13 cellular contexts compared by ENCODE assay signal in the genomic region with DNA sequence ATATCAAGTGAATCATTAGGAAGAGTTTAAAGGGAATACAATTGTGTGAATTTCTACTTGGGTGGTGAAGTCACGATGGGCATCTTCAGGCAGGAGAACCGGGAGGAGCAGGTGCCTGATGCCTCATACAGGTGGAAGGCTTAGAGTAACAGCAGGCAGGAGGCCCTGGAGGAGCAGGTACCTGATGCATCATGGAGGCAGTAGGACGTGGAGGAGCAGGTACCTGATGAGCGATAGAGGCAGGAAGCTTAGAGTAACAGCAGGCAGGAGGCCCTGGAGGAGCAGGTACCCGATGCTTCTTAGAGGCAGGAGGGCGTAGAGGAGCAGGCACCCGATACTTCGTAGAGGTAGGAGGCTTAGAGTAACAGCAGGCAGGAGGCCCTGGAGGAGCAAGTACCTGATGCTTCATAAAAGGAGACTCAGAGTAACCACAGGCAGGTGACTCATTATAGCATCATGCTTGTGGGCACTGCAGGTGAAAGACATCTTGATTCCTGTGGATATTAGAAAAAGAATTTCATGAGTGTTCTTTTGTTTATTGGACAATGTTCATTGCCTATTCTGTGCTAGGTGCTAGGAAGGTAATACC.
DNase-seq lines count a peak whose midpoint lies in the region; ATAC-seq and TF ChIP-seq lines count a peak whose summit lies in the region.
"Had no signal": no experiment of that assay in that cellular context is flagged by ENCODE, and none has a peak within 500 bp of the region (broad histone marks: within the 10 kb centered on the region; RNA-seq: fewer than 3 reads in every experiment).

No MANE protein-coding gene starts in this region.

- ATAC-seq in CD4-positive, CD25-positive, alpha-beta regulatory T cell (ENCODE audit: low read depth in 2 of 2), result peak; percentile 49 to 59
- no peak for ATAC-seq in HG02759 (IDR thresholded peaks at IDR 0.05; ENCODE audit: unreplicated experiment)

- H3K9me3 Mint-ChIP-seq in CD4-positive, CD25-positive, alpha-beta regulatory T cell, result no peaks in the 10 kb centered on the region
- peaks cover 6% of the 10 kb centered on the region for H3K9me3 Mint-ChIP-seq in activated T-cell treated with anti-CD3 and anti-CD28 coated beads, Interleukin-2, amount 50 U/mL, for 24 hours
- H3K9me3 Mint-ChIP-seq: activated B cell treated with CpG ODN at 0.5 μM for 24 hours had no signal

- peak in 1 of 3 donors; percentile 12 for DNase-seq in CD4-positive, CD25-positive, alpha-beta regulatory T cell
- DNase-seq in HPDE6-E6E7 (ENCODE audit: extremely low spot score) (peak; percentile 79), iris pigment epithelial cell (ENCODE audit: low read depth) (peak; percentile 17), tibial nerve (ENCODE audit: low spot score in 2 of 2) (no peak), RPMI8226 (no peak), NCI-H524 treated with DMSO at 0.1 percent for 48 hours (lab: John Stamatoyannopoulos, UW) (no peak)
- DNase-seq in activated T-cell treated with anti-CD3 and anti-CD28 coated beads, Interleukin-2, amount 50 U/mL, for 24 hours, result peak; percentile 43
- DNase-seq: activated B cell treated with CpG ODN at 0.5 μM for 24 hours, MV-4-11, Peyer's patch, transverse colon had no signal

- peaks cover 10% of the 10 kb centered on the region for H3K36me3 ChIP-seq in CD4-positive, CD25-positive, alpha-beta regulatory T cell (ENCODE audit: control insufficient read depth, insufficient read depth, low read length)
- peaks cover 0 to 15% (median 0%) of the 10 kb centered on the region in 3 donors for H3K36me3 ChIP-seq in tibial nerve

- peaks cover 8 to 20% (median 17%) of the 10 kb centered on the region in 4 donors for H3K4me1 Mint-ChIP-seq in CD4-positive, CD25-positive, alpha-beta regulatory T cell
- H3K4me1 Mint-ChIP-seq in activated T-cell treated with anti-CD3 and anti-CD28 coated beads, Interleukin-2, amount 50 U/mL, for 24 hours (ENCODE audit: low read depth), result peaks cover 34% of the 10 kb centered on the region
- H3K4me1 Mint-ChIP-seq: activated B cell treated with CpG ODN at 0.5 μM for 24 hours had no signal

- H3K36me3 Mint-ChIP-seq in CD4-positive, CD25-positive, alpha-beta regulatory T cell, result peaks cover 20% of the 10 kb centered on the region
- H3K36me3 Mint-ChIP-seq in activated T-cell treated with anti-CD3 and anti-CD28 coated beads, Interleukin-2, amount 50 U/mL, for 24 hours (ENCODE audit: low read depth), result peaks cover 39% of the 10 kb centered on the region

- no peaks in the 10 kb centered on the region for H3K9me3 ChIP-seq in CD4-positive, CD25-positive, alpha-beta regulatory T cell (ENCODE audit: control insufficient read depth in 2 of 2, low read length in 2 of 2)
- no peaks in the 10 kb centered on the region for H3K9me3 ChIP-seq in tibial nerve
- H3K9me3 ChIP-seq: Peyer's patch, transverse colon had no signal

- no peak overlapping the region for H3K4me3 ChIP-seq in CD4-positive, CD25-positive, alpha-beta regulatory T cell (ENCODE audit: low read depth, low read length)
- H3K4me3 ChIP-seq in tibial nerve, result no peak overlapping the region
- H3K4me3 ChIP-seq: Peyer's patch, transverse colon had no signal

- H3K27ac ChIP-seq in CD4-positive, CD25-positive, alpha-beta regulatory T cell (ENCODE audit: insufficient read depth, low read length, poor library complexity, severe bottlenecking), result no peak overlapping the region
- H3K27ac ChIP-seq in tibial nerve, result no peak overlapping the region
- H3K27ac ChIP-seq: C4-2B, Peyer's patch, transverse colon had no signal

- TF ChIP-seq EP300 in tibial nerve (IDR thresholded peaks at IDR 0.05), result no peak

- peak overlapping the region in 1 of 4 donors; percentile 45 for H3K4me3 Mint-ChIP-seq in CD4-positive, CD25-positive, alpha-beta regulatory T cell
- no peak overlapping the region for H3K4me3 Mint-ChIP-seq in activated T-cell treated with anti-CD3 and anti-CD28 coated beads, Interleukin-2, amount 50 U/mL, for 24 hours
- H3K4me3 Mint-ChIP-seq: activated B cell treated with CpG ODN at 0.5 μM for 24 hours had no signal

- no peak for TF ChIP-seq POLR2A in tibial nerve (IDR thresholded peaks at IDR 0.05)

- no peak for TF ChIP-seq CTCF in tibial nerve (IDR thresholded peaks at IDR 0.05)

- H3K27ac Mint-ChIP-seq in CD4-positive, CD25-positive, alpha-beta regulatory T cell, result peak overlapping the region in 2 of 3 donors; percentile 1 to 79
- H3K27ac Mint-ChIP-seq in activated T-cell treated with anti-CD3 and anti-CD28 coated beads, Interleukin-2, amount 50 U/mL, for 24 hours, result peak overlapping the region; percentile 1
- H3K27ac Mint-ChIP-seq: activated B cell treated with CpG ODN at 0.5 μM for 24 hours had no signal

- WGBS in tibial nerve, 2 donors, result 95 to 97% methylated on average over 8 of the region's 8 CpGs

- H3K27me3 Mint-ChIP-seq in CD4-positive, CD25-positive, alpha-beta regulatory T cell, result no peaks in the 10 kb centered on the region
- H3K27me3 Mint-ChIP-seq in activated T-cell treated with anti-CD3 and anti-CD28 coated beads, Interleukin-2, amount 50 U/mL, for 24 hours, result no peaks in the 10 kb centered on the region
- H3K27me3 Mint-ChIP-seq: activated B cell treated with CpG ODN at 0.5 μM for 24 hours had no signal

- no peaks in the 10 kb centered on the region for H3K4me1 ChIP-seq in CD4-positive, CD25-positive, alpha-beta regulatory T cell (ENCODE audit: control insufficient read depth, insufficient read depth, low read length, poor library complexity, severe bottlenecking)
- peaks cover 0 to 5% (median 0%) of the 10 kb centered on the region in 4 donors for H3K4me1 ChIP-seq in tibial nerve
- H3K4me1 ChIP-seq: Peyer's patch, transverse colon had no signal

- H3K27me3 ChIP-seq in CD4-positive, CD25-positive, alpha-beta regulatory T cell (ENCODE audit: control insufficient read depth, insufficient read depth, low read length), result no peaks in the 10 kb centered on the region
- no peaks in the 10 kb centered on the region for H3K27me3 ChIP-seq in tibial nerve
- H3K27me3 ChIP-seq: Peyer's patch, transverse colon had no signal

Comparison
In these comparisons a context has a peak if more than half of its experiments do, and no peak if none do; other contexts are left out.
1. DNase-seq: peak in HPDE6-E6E7 (single experiment), activated T-cell treated with anti-CD3 and anti-CD28 coated beads, Interleukin-2, amount 50 U/mL, for 24 hours (single experiment) and iris pigment epithelial cell (single experiment); none in tibial nerve (0 of 2), RPMI8226 (single experiment) and NCI-H524 treated with DMSO at 0.1 percent for 48 hours (single experiment).